ENCODE assay signal across 8 cellular contexts in the genomic region with DNA sequence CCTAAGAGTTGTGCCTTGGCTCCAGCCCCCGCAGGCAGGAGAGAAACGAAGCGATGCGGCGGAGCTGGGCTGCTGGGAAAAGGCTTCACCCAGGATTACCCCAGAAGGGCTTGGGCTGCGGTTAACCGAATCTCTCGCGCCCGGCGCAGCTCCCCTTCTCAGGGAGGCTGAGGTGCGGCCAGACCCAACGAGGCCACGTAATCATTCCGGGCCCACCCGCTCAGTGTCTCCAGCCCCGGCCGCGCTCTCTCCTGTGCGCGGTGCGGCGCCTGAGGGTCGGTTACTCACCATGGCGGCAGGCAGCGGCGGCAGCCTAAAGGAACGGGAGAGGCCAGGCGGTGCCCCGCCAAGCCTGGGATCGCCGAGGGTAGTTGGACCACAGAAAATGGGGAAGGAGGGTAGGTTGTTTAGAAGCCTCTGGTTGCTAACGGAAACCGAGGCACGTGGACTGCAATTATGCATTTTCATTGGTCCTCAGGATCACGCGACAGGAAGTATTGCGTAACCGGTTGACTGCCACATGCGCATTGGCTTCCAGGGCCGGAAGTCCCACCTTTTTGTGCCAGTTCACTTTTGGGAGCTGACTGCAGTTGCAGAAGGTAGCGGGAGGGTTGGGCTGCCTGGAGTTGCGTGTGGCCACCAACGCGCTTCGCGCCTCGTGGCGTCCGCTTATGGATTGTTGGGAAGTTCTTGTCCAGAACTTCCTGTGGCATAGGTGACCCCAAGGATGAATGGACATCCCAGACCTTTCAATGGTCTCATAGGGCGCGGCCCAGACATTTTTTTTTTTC. TPM values are rescaled to one million over a fixed set of nuclear protein-coding genes. Genes with fewer than 3 reads are reported as not detected.
DNase-seq lines count a peak whose midpoint lies in the region; ATAC-seq, FAIRE-seq and TF ChIP-seq lines count a peak whose summit lies in the region.

Gene LZTFL1, minus strand, starts transcription at position 419 of the 791 bp plus-strand sequence. Its CDS starts 128 bp downstream, at position 291.

- intact Hi-C loops in pancreas (cut with DNase I) = no loop called here
- intact Hi-C loops in thyroid gland (cut with DNase I) = no loop called here

- ATAC-seq in HG02588 (IDR thresholded peaks at IDR 0.05; ENCODE audit: unreplicated experiment) (peak; percentile 89), pancreas (peak; percentile 98 to 100 (median 100))

- no peaks in the 10 kb centered on the region for H4K20me1 ChIP-seq in SU-DHL-6 (ENCODE audit: low read depth, low read length)

- peak within 1 kb of the TSS; percentile 80 for H3K4me2 ChIP-seq in SU-DHL-6 (ENCODE audit: low read depth, low read length, poor library complexity, severe bottlenecking)

- no peaks in the 10 kb centered on the region for H3K9me3 ChIP-seq in SU-DHL-6 (ENCODE audit: insufficient read depth, low read length)
- H3K9me3 ChIP-seq in cardiac muscle cell (ENCODE audit: low read depth) = no peaks in the 10 kb centered on the region
- no peaks in the 10 kb centered on the region for H3K9me3 ChIP-seq in pancreas
- H3K9me3 ChIP-seq in thyroid gland = no peaks in the 10 kb centered on the region

- H3K27ac ChIP-seq in SU-DHL-6 (ENCODE audit: low read depth, low read length) = no peak within 1 kb of the TSS
- H3K27ac ChIP-seq in cardiac muscle cell = peak within 1 kb of the TSS; percentile 91
- peak within 1 kb of the TSS; percentile 43 to 62 (median 56) for H3K27ac ChIP-seq in pancreas
- H3K27ac ChIP-seq in thyroid gland = no peak within 1 kb of the TSS

- no peaks in the 10 kb centered on the region for H3K79me2 ChIP-seq in SU-DHL-6 (ENCODE audit: insufficient read depth, low read length)

- H3K36me3 ChIP-seq in SU-DHL-6 (ENCODE audit: low read length) (no peaks in the 10 kb centered on the region), cardiac muscle cell (no peaks in the 10 kb centered on the region), pancreas (no peaks in the 10 kb centered on the region), thyroid gland (no peaks in the 10 kb centered on the region)

- peak within 1 kb of the TSS; percentile 75 for H3K4me3 ChIP-seq in SU-DHL-6 (ENCODE audit: insufficient read depth, low read length, poor library complexity, severe bottlenecking)
- peak within 1 kb of the TSS; percentile 97 for H3K4me3 ChIP-seq in cardiac muscle cell
- peak within 1 kb of the TSS; percentile 78 to 98 (median 95) for H3K4me3 ChIP-seq in pancreas
- H3K4me3 ChIP-seq in thyroid gland (replicated peaks in 1 of 3) = peak within 1 kb of the TSS; percentile 63 to 86 (median 65)

- peak within 1 kb of the TSS; percentile 95 for H2AFZ ChIP-seq in SU-DHL-6 (ENCODE audit: low read depth, low read length, severe bottlenecking)

- H3K27me3 ChIP-seq in SU-DHL-6 (ENCODE audit: low read length) (no peaks in the 10 kb centered on the region), cardiac muscle cell (no peaks in the 10 kb centered on the region), pancreas (no peaks in the 10 kb centered on the region), thyroid gland (no peaks in the 10 kb centered on the region)

- peak in 1 of 2 donors; percentile 61 for TF ChIP-seq POLR2A in thyroid gland (IDR thresholded peaks at IDR 0.05)

- no peaks in the 10 kb centered on the region; the same call in 1 of the 2 replicates for H3K9me2 ChIP-seq in SU-DHL-6 (replicated peaks; ENCODE audit: insufficient read depth, low read length)

- DNase-seq in GDM1 (lab: John Stamatoyannopoulos, UW) (peak; percentile 94), NCI-H128 (lab: John Stamatoyannopoulos, UW; ENCODE audit: unreplicated experiment) (peak; percentile 77), cardiac muscle cell (ENCODE audit: low read depth in 1 of 2, low spot score in 1 of 2) (peak; percentile 96 to 98), pancreas (peak; percentile 82 to 95 (median 92)), thyroid gland (peak; percentile 95)
- peak; percentile 78 for DNase-seq in activated naive CD8-positive, alpha-beta T cell treated with anti-CD3 and anti-CD28 coated beads, Interleukin-2, amount 50 U/mL, for 16 hours (ENCODE audit: low read depth, low spot score)

- peak within 1 kb of the TSS; percentile 44 for H3K9ac ChIP-seq in SU-DHL-6 (ENCODE audit: low read length)

- 2 to 4% methylated on average over 51 to 52 of the region's 52 CpGs for WGBS in pancreas, 2 donors
- 5 to 8% methylated on average over 22 to 45 of the region's 52 CpGs for WGBS in thyroid gland, 2 donors

- TF ChIP-seq CTCF in SU-DHL-6 (IDR thresholded peaks at IDR 0.05; ENCODE audit: insufficient read depth, low read length, poor library complexity, severe bottlenecking) = no peak
- no peak for TF ChIP-seq CTCF in cardiac muscle cell (IDR thresholded peaks at IDR 0.05; ENCODE audit: low read depth, low read length)
- TF ChIP-seq CTCF in pancreas (IDR thresholded peaks at IDR 0.05) = no peak
- no peak for TF ChIP-seq CTCF in thyroid gland (IDR thresholded peaks at IDR 0.05)

- peaks cover 40% of the 10 kb centered on the region for H3K4me1 ChIP-seq in cardiac muscle cell (ENCODE audit: low read depth)
- peaks cover 0 to 7% (median 0%) of the 10 kb centered on the region in 3 donors for H3K4me1 ChIP-seq in pancreas
- peaks cover 12 to 19% of the 10 kb centered on the region in 2 donors for H3K4me1 ChIP-seq in thyroid gland

- FAIRE-seq in pancreas (lab: Jason Lieb, UNC) = no peak

- H3F3A ChIP-seq in SU-DHL-6 (ENCODE audit: insufficient read depth) = no peaks in the 10 kb centered on the region

RNA-seq across cellular contexts. Expression of gene LZTFL1, which starts in this region (rescaled TPM):
- total RNA-seq in cardiac muscle cell (26.4 and 30.2 TPM in 2 replicates), pancreas (10 to 100 TPM in 4 of 6 donors, 1 to 10 TPM in 2; 8.0 to 14.1 (median 10.5) TPM), thyroid gland (10 to 100 TPM; 39.5 to 56.5 (median 51.4) TPM)
- polyA plus RNA-seq in cardiac muscle cell (21.7 and 26.0 TPM in 2 replicates), pancreas (1 to 10 TPM; 3.5 to 8.1 TPM)

Comparison
In these comparisons a context has a peak if more than half of its experiments do, and no peak if none do; other contexts are left out.
1. H3K27ac ChIP-seq: peak in cardiac muscle cell (single experiment) and pancreas (4 of 4); none in SU-DHL-6 (single experiment) and thyroid gland (0 of 3).
2. Peak in every context shown above with its lines, with median percentiles within 50 percentile points of each other: DNase-seq and H3K4me3 ChIP-seq.